ENCODE assay signal across 1 cellular context in genomic region chr19:40257096-40257517, GRCh38.
TF ChIP-seq lines count a peak whose summit lies in the region.

No MANE protein-coding gene starts in this region.

TF ChIP-seq in SK-N-SH, 30 proteins besides CTCF, POLR2A, EP300 and RAD21:
- TF ChIP-seq CHD2 (IDR thresholded peaks at IDR 0.05; ENCODE audit: low read length, partially characterized antibody): no peak
- no peak for TF ChIP-seq TEAD4 (IDR thresholded peaks at IDR 0.05; ENCODE audit: borderline replicate concordance, insufficient read depth)
- TF ChIP-seq GATA2 (CRISPR knock-in tag; IDR thresholded peaks at IDR 0.05): no peak
- no peak for TF ChIP-seq RXRA (IDR thresholded peaks at IDR 0.05; ENCODE audit: borderline replicate concordance, low read depth)
- no peak for TF ChIP-seq USF1 (IDR thresholded peaks at IDR 0.05; ENCODE audit: borderline replicate concordance, low read depth)
- no peak for TF ChIP-seq GABPA (IDR thresholded peaks at IDR 0.05; ENCODE audit: low read depth)
- no peak for TF ChIP-seq MXI1 (IDR thresholded peaks at IDR 0.05; ENCODE audit: low read depth, low read length)
- TF ChIP-seq MAX (IDR thresholded peaks at IDR 0.05; ENCODE audit: low read depth): no peak
- TF ChIP-seq TAF1 (IDR thresholded peaks at IDR 0.05; ENCODE audit: borderline replicate concordance, low read depth, low read length): no peak
- TF ChIP-seq PBX3 (IDR thresholded peaks at IDR 0.05): no peak
- no peak for TF ChIP-seq TCF12 (IDR thresholded peaks at IDR 0.05)
- TF ChIP-seq SIN3A (IDR thresholded peaks at IDR 0.05; ENCODE audit: borderline replicate concordance, low read depth, low read length): no peak
- TF ChIP-seq FOSL2 (IDR thresholded peaks at IDR 0.05; ENCODE audit: borderline replicate concordance, low read depth): no peak
- TF ChIP-seq EZH2phosphoT487 (IDR thresholded peaks at IDR 0.05; ENCODE audit: borderline replicate concordance, low read depth): no peak
- TF ChIP-seq RFX5 (IDR thresholded peaks at IDR 0.05; ENCODE audit: low read length): no peak
- TF ChIP-seq JUND (IDR thresholded peaks at IDR 0.05): no peak
